ENCODE assay signal across 8 cellular contexts in genomic region chr14:51093371-51094281, GRCh38. TPM values are rescaled to one million over a fixed set of nuclear protein-coding genes. Genes with fewer than 3 reads are reported as not detected.
DNase-seq lines count a peak whose midpoint lies in the region; ATAC-seq and TF ChIP-seq lines count a peak whose summit lies in the region.

No MANE protein-coding gene starts in this region.

- H2BK15ac ChIP-seq in mesendoderm (replicated peaks; ENCODE audit: low read depth): no peak overlapping the region

- DNase-seq in DMS79 (lab: John Stamatoyannopoulos, UW) (peak; percentile 96), NCI-H1417 treated with DMSO at 0.1 percent for 48 hours (lab: John Stamatoyannopoulos, UW) (peak; percentile 37), choroid plexus epithelial cell (ENCODE audit: low read depth) (peak; percentile 31), mesendoderm (peak; percentile 69)
- peak; percentile 33 for DNase-seq in T-helper 2 cell treated with Interferon-gamma antibody and Interleukin-4, amounts not matched to agents 5 μg/mL and 100 μg/mL, for 36 hours (ENCODE audit: low spot score)
- peak; percentile 13 to 39 for DNase-seq in stimulated activated CD8-positive, alpha-beta memory T cell treated with anti-CD3 and anti-CD28 coated beads, Interleukin-7, amount 100 ng/mL, for 48 hours (ENCODE audit: extremely low read depth in 1 of 2, low read depth in 1 of 2)

- H3K36me3 Mint-ChIP-seq in T-helper 2 cell treated with Interferon-gamma antibody and Interleukin-4, amounts not matched to agents 5 μg/mL and 100 μg/mL, for 36 hours (ENCODE audit: low read depth): no peaks in the 10 kb centered on the region

- no peaks in the 10 kb centered on the region for H3K79me1 ChIP-seq in mesendoderm (ENCODE audit: low read length)

- H3K23ac ChIP-seq in mesendoderm (ENCODE audit: low read length): no peak overlapping the region

- no peak overlapping the region for H2AK5ac ChIP-seq in mesendoderm (ENCODE audit: low read length)

- WGBS in mesendoderm (ENCODE audit: extremely low coverage, insufficient coverage, low lambda C conversion rate): no CpG with 5 or more reads among the region's 68 CpGs

- no peak overlapping the region for H3K27ac ChIP-seq in mesendoderm (ENCODE audit: low read depth, low read length)

- H3K9me3 Mint-ChIP-seq in T-helper 2 cell treated with Interferon-gamma antibody and Interleukin-4, amounts not matched to agents 5 μg/mL and 100 μg/mL, for 36 hours: no peaks in the 10 kb centered on the region

- peaks cover 6% of the 10 kb centered on the region for H3K27me3 ChIP-seq in mesendoderm (ENCODE audit: insufficient read depth, low read length, poor library complexity)

- no peak for ATAC-seq in GM21786 (IDR thresholded peaks at IDR 0.05; ENCODE audit: unreplicated experiment)
- no peak for ATAC-seq in HG03159 (IDR thresholded peaks at IDR 0.05; ENCODE audit: unreplicated experiment)

- no peak overlapping the region for H3K4ac ChIP-seq in mesendoderm (ENCODE audit: low read depth, low read length)

- no peak overlapping the region for H4K5ac ChIP-seq in mesendoderm (ENCODE audit: low read length)

- peak; percentile 50 for TF ChIP-seq CTCF in choroid plexus epithelial cell (conservative IDR thresholded peaks at IDR 0.05; ENCODE audit: low read depth, low read length)

- H2BK5ac ChIP-seq in mesendoderm (ENCODE audit: low read length): no peak overlapping the region

- H3K9ac ChIP-seq in mesendoderm (ENCODE audit: low read length): no peak overlapping the region

- peak overlapping the region; percentile 93 for H3K4me3 Mint-ChIP-seq in T-helper 2 cell treated with Interferon-gamma antibody and Interleukin-4, amounts not matched to agents 5 μg/mL and 100 μg/mL, for 36 hours

- no peak overlapping the region for H4K8ac ChIP-seq in mesendoderm (ENCODE audit: low read depth, low read length)

- peaks cover 15% of the 10 kb centered on the region for H3K4me1 Mint-ChIP-seq in T-helper 2 cell treated with Interferon-gamma antibody and Interleukin-4, amounts not matched to agents 5 μg/mL and 100 μg/mL, for 36 hours (ENCODE audit: low read depth)

- peak overlapping the region; percentile 42 for H3K4me2 ChIP-seq in mesendoderm (ENCODE audit: low read length)

- H3K79me2 ChIP-seq in mesendoderm (ENCODE audit: control insufficient read depth, insufficient read depth, low read length): no peaks in the 10 kb centered on the region

- H3K27ac Mint-ChIP-seq in T-helper 2 cell treated with Interferon-gamma antibody and Interleukin-4, amounts not matched to agents 5 μg/mL and 100 μg/mL, for 36 hours: no peak overlapping the region

- H3K56ac ChIP-seq in mesendoderm (ENCODE audit: low read length): no peak overlapping the region

- no peaks in the 10 kb centered on the region for H3K36me3 ChIP-seq in mesendoderm (ENCODE audit: control insufficient read depth, insufficient read depth, low read length)

- H3K27me3 Mint-ChIP-seq in T-helper 2 cell treated with Interferon-gamma antibody and Interleukin-4, amounts not matched to agents 5 μg/mL and 100 μg/mL, for 36 hours (ENCODE audit: low read depth): peaks cover 58% of the 10 kb centered on the region

- no peak overlapping the region for H2BK120ac ChIP-seq in mesendoderm (ENCODE audit: low read depth, low read length)

- no peak overlapping the region for H3K18ac ChIP-seq in mesendoderm (ENCODE audit: low read length)

- H3K4me3 ChIP-seq in choroid plexus epithelial cell (ENCODE audit: low read depth, low read length) (peak overlapping the region; percentile 66), mesendoderm (ENCODE audit: low read length) (no peak overlapping the region)

- H3K4me1 ChIP-seq in mesendoderm (ENCODE audit: control insufficient read depth, low read depth, low read length): peaks cover 2% of the 10 kb centered on the region

RNA-seq across cellular contexts. Expression of gene TRIM9, which starts 1.3 kb away (rescaled TPM):
- 0.59 TPM for polyA plus RNA-seq in mesendoderm (2013, experiment 1 of 2)
- polyA plus RNA-seq in mesendoderm (2013, experiment 2 of 2): 0.56 TPM

Comparison
In these comparisons a context has a peak if more than half of its experiments do, and no peak if none do; other contexts are left out.
1. DNase-seq: peak in every context shown above with its lines; median percentile 96 in DMS79; 69 in mesendoderm; 37 in NCI-H1417 treated with DMSO at 0.1 percent for 48 hours; 33 in T-helper 2 cell treated with Interferon-gamma antibody and Interleukin-4, amounts not matched to agents 5 μg/mL and 100 μg/mL, for 36 hours; 31 in choroid plexus epithelial cell; 26 in stimulated activated CD8-positive, alpha-beta memory T cell treated with anti-CD3 and anti-CD28 coated beads, Interleukin-7, amount 100 ng/mL, for 48 hours.